In genomic region chr17:75086496-75087181, GRCh38 we compare ENCODE assay signal across 1 cellular context.
TF ChIP-seq lines count a peak whose summit lies in the region.

No MANE protein-coding gene starts in this region.

TF ChIP-seq in liver, 16 proteins besides CTCF, POLR2A, EP300 and RAD21 (continued from another document):
- TF ChIP-seq JUND (IDR thresholded peaks at IDR 0.05) (peak; percentile 12 to 54), YY1 (IDR thresholded peaks at IDR 0.05) (peak; percentile 53), RXRA (IDR thresholded peaks at IDR 0.05) (peak; percentile 84 to 88), NR2F2 (IDR thresholded peaks at IDR 0.05) (peak; percentile 63), HNF4A (conservative IDR thresholded peaks at IDR 0.05) (peak; percentile 77 to 85), HNF4G (IDR thresholded peaks at IDR 0.05) (peak; percentile 36), ATF3 (IDR thresholded peaks at IDR 0.05) (no peak), SP1 (IDR thresholded peaks at IDR 0.05) (peak; percentile 74)
